Comparison of ENCODE assay signal across 8 cellular contexts in the genomic region with DNA sequence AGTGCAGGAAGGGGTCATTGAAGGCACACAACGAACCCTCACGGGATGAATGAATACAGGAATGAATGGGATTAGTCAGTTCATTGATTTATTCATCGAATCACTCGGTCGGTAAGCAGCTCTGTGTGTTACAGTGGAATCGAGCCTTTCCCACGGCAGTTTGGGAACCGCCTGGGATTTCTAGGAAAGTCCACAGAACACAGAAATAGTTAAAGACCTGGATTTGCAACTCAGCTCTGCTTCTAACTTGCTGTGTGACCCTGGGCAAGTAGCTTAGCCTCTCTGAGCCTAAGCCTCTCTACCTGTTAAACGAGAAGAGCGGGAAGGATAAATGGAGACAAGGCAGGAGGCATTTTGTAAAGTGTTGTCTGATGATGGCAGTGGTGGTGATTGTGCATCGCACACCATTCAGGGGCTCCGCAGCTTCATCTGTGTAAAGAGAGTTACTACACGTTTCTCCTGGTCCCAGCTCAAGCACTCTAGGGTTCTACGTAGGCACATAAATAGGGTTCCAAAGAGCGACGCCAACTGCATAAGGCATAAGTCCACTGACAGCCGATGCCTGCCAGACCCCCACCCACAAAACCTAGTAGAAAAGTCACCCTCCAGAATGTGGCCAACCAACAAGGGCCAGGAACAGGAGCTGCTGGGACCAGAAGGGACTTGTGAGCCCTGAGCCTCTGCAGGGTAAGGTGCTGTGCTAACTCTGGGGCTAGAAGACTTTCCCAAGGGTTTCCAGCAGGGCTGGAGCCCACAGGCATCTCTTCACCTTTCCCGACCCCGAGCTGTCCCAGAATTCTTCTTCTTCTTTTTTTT. TPM values are rescaled to one million over a fixed set of nuclear protein-coding genes. Genes with fewer than 3 reads are reported as not detected.
DNase-seq lines count a peak whose midpoint lies in the region; ATAC-seq, FAIRE-seq and TF ChIP-seq lines count a peak whose summit lies in the region.
"Not testable (repeated sequence)": the region's sequence is repeated elsewhere in the genome, so short reads cannot be mapped to it uniquely, and the experiment has no call there.

No MANE protein-coding gene starts in this region.

- not testable (repeated sequence) for H3K4ac ChIP-seq in H9 (ENCODE audit: low read depth, low read length); H1 (replicated peaks; ENCODE audit: insufficient read length, low read depth, low read length)

- DNase-seq in H9 = peak; percentile 27
- not testable (repeated sequence) for DNase-seq in T-helper 17 cell; H1 (ENCODE audit: low read depth in 1 of 2, low spot score in 2 of 2)
- peak; percentile 35 for DNase-seq in astrocyte of the hippocampus (ENCODE audit: low read depth, low spot score)
- peak; percentile 58 for DNase-seq in kidney tubule cell (ENCODE audit: low spot score)
- DNase-seq in mesenteric fat pad (ENCODE audit: low spot score) = peak; percentile 81
- DNase-seq in sigmoid colon = peak; percentile 60

- not testable (repeated sequence) for H2AK5ac ChIP-seq in H9 (ENCODE audit: insufficient read length, low read length); H1 (ENCODE audit: low read depth, low read length)

- POLR2A ChIA-PET in H1 (lab: Charles Lee; ENCODE audit: partially characterized antibody) = interaction anchor here (1.2 kb wide), 1 partner anchor 27 kb away, joined by 3 read pairs; no protein-coding TSS in a partner anchor

- not testable (repeated sequence) for H2BK20ac ChIP-seq in H9 (ENCODE audit: low read depth, low read length, poor library complexity, severe bottlenecking); H1 (ENCODE audit: low read length)

- not testable (repeated sequence) for TF ChIP-seq CTCF in H9 (conservative IDR thresholded peaks at IDR 0.05); H1 (IDR thresholded peaks at IDR 0.05; ENCODE audit: control extremely low read depth in 1 of 3, insufficient read depth in 1 of 3, low read depth in 1 of 3, low read length in 3 of 3); sigmoid colon (IDR thresholded peaks at IDR 0.05)

- not testable (repeated sequence) for H3K9me3 ChIP-seq in BLaER1; H9 (ENCODE audit: control insufficient read depth, low read depth, low read length); T-helper 17 cell (ENCODE audit: control insufficient read depth, low read length, poor library complexity, severe bottlenecking); H1 (ENCODE audit: insufficient read depth in 2 of 2, low read depth in 1 of 2, low read length in 1 of 2); sigmoid colon

- H4K5ac ChIP-seq in H9 (ENCODE audit: insufficient read length, low read depth, low read length); H1 (ENCODE audit: insufficient read length, low read depth, low read length): not testable (repeated sequence)

- CTCF ChIA-PET in H1 (lab: Charles Lee; ENCODE audit: partially characterized antibody) = interaction anchor here (0.7 to 3.1 kb wide), 4 partner anchors 28 to 154 kb away, joined by 3 to 12 read pairs (median 4); no protein-coding TSS in a partner anchor

- not testable (repeated sequence) for H4K20me1 ChIP-seq in BLaER1; H9 (ENCODE audit: control insufficient read depth, insufficient read depth, insufficient read length); H1 (replicated peaks in 1 of 2; ENCODE audit: control insufficient read depth in 1 of 2, insufficient read depth in 2 of 2, low read length in 2 of 2)

- not testable (repeated sequence) for TF ChIP-seq RAD21 in H1 (IDR thresholded peaks at IDR 0.05 in 1 of 2, conservative IDR thresholded peaks at IDR 0.05 in 1 of 2; ENCODE audit: low read depth in 2 of 2, low read length in 2 of 2)

- H3K27ac Mint-ChIP-seq in H9 = not testable (repeated sequence)
- H3K27ac Mint-ChIP-seq in T-helper 17 cell = peak overlapping the region; percentile 78

- H3K36me3 Mint-ChIP-seq in H9 (ENCODE audit: insufficient read depth in 1 of 3, low read depth in 3 of 3); T-helper 17 cell (ENCODE audit: low read depth): not testable (repeated sequence)

- peaks cover 12 to 16% of the 10 kb centered on the region in 2 experiments for H3K4me1 Mint-ChIP-seq in H9
- not testable (repeated sequence) for H3K4me1 Mint-ChIP-seq in T-helper 17 cell

- not testable (repeated sequence) for TF ChIP-seq EP300 in H1 (IDR thresholded peaks at IDR 0.05; ENCODE audit: borderline replicate concordance in 1 of 2, low read depth in 2 of 2, low read length in 2 of 2); sigmoid colon (IDR thresholded peaks at IDR 0.05)

- H2BK15ac ChIP-seq in H9 (ENCODE audit: low read depth, low read length) = not testable (repeated sequence)
- H2BK15ac ChIP-seq in H1 (ENCODE audit: low read length) = peak overlapping the region; percentile 67; the same call in 1 of the 2 replicates

- TF ChIP-seq POLR2A in H1 (IDR thresholded peaks at IDR 0.05; ENCODE audit: control extremely low read depth in 1 of 2, low read depth in 2 of 2, low read length in 2 of 2); sigmoid colon (IDR thresholded peaks at IDR 0.05): not testable (repeated sequence)

- not testable (repeated sequence) for H4K8ac ChIP-seq in H9 (replicated peaks; ENCODE audit: insufficient read length, low read depth, low read length); H1 (ENCODE audit: extremely low read depth, insufficient read depth, low read length)

- H3K14ac ChIP-seq in H9 (ENCODE audit: insufficient read depth, low read length); H1 (ENCODE audit: insufficient read length): not testable (repeated sequence)

- H3T11ph ChIP-seq in H9 (ENCODE audit: low read length) = not testable (repeated sequence)

- not testable (repeated sequence) for H2BK5ac ChIP-seq in H9 (ENCODE audit: insufficient read length, low read length); H1 (ENCODE audit: low read depth, low read length)

- H3K36me3 ChIP-seq in BLaER1; H1 (ENCODE audit: control insufficient read depth in 2 of 4, insufficient read depth in 4 of 4, low read length in 3 of 4); sigmoid colon: not testable (repeated sequence)

- intact Hi-C loops in sigmoid colon (cut with DNase I) = loop anchor here (10.0 kb wide), 2 partner anchors 249 to 399 kb away; partner anchors contain the start of genes DNAH3 and LDAF1

- H3K4me1 ChIP-seq in BLaER1 = peaks cover 37% of the 10 kb centered on the region
- H3K4me1 ChIP-seq in H9 (ENCODE audit: insufficient read depth, low read length); H1 (replicated peaks in 1 of 4; ENCODE audit: control insufficient read depth in 3 of 4, insufficient read depth in 4 of 4, low read length in 3 of 4): not testable (repeated sequence)
- peaks cover 0 to 12% (median 10%) of the 10 kb centered on the region in 4 donors for H3K4me1 ChIP-seq in sigmoid colon

- H3K56ac ChIP-seq in H9 (ENCODE audit: insufficient read length, low read depth, low read length); H1 (replicated peaks; ENCODE audit: insufficient read length, low read depth, low read length): not testable (repeated sequence)

- WGBS in H9 (ENCODE audit: extremely low coverage, insufficient read length, low lambda C conversion rate) = no CpG with 5 or more reads among the region's 19 CpGs
- 94% methylated on average over 17 of the region's 19 CpGs; no CpG with 5 or more reads in 1 of the 2 experiments for WGBS in H1 (ENCODE audit: extremely low coverage in 1 of 2, insufficient coverage in 1 of 2, insufficient read length in 1 of 2, insufficient replicate concordance in 2 of 2, low coverage in 1 of 2, low lambda C conversion rate in 2 of 2, missing lambda C conversion rate in 1 of 2), 2 experiments
- 88 to 90% methylated on average over 19 of the region's 19 CpGs for WGBS in sigmoid colon, 2 donors

- H3K23ac ChIP-seq in H9 (ENCODE audit: insufficient read length, low read depth, low read length); H1 (ENCODE audit: insufficient read length): not testable (repeated sequence)

- H3K4me2 ChIP-seq in BLaER1 = peak overlapping the region; percentile 87
- not testable (repeated sequence) for H3K4me2 ChIP-seq in H9 (ENCODE audit: insufficient read depth, insufficient read length, low read length); H1 (ENCODE audit: insufficient read depth in 1 of 2, low read depth in 2 of 2, low read length in 2 of 2)

- not testable (repeated sequence) for H3K27me3 ChIP-seq in BLaER1; H9 (ENCODE audit: insufficient read depth, low read length); H1 (replicated peaks in 1 of 4; ENCODE audit: control insufficient read depth in 3 of 4, extremely low read depth in 1 of 4, insufficient read depth in 3 of 4, low read length in 3 of 4); sigmoid colon

- not testable (repeated sequence) for H3K23me2 ChIP-seq in H9 (ENCODE audit: insufficient read length, low read depth, low read length, poor library complexity, severe bottlenecking); H1 (ENCODE audit: low read depth, low read length)

- not testable (repeated sequence) for H3K79me2 ChIP-seq in H9 (ENCODE audit: insufficient read depth, low read length); H1 (ENCODE audit: control insufficient read depth in 1 of 2, insufficient read depth in 2 of 2, low read length in 2 of 2)

- H3K4me3 ChIP-seq in BLaER1; H1 (ENCODE audit: extremely low read depth in 1 of 4, insufficient read depth in 2 of 4, low read depth in 3 of 4, low read length in 4 of 4); sigmoid colon: not testable (repeated sequence)

- peaks cover 27% of the 10 kb centered on the region for H3K27me3 Mint-ChIP-seq in H9 (ENCODE audit: low read depth)
- peaks cover 24% of the 10 kb centered on the region for H3K27me3 Mint-ChIP-seq in T-helper 17 cell

- H3K9me3 Mint-ChIP-seq in H9 = not testable (repeated sequence)

- H2BK12ac ChIP-seq in H9 (ENCODE audit: insufficient read length, low read depth, low read length); H1 (ENCODE audit: low read depth, low read length): not testable (repeated sequence)

- not testable (repeated sequence) for H2BK120ac ChIP-seq in H9 (ENCODE audit: low read depth, low read length, poor library complexity, severe bottlenecking); H1 (replicated peaks; ENCODE audit: low read depth, low read length)

- not testable (repeated sequence) for H3K9ac ChIP-seq in BLaER1; H9 (ENCODE audit: extremely low read depth, insufficient read length, low read length); H1 (replicated peaks in 1 of 4; ENCODE audit: extremely low read depth in 1 of 4, low read depth in 3 of 4, low read length in 3 of 4)

- 0 out of 2 replicates have a peak overlapping the region, but pooled peaks have one; percentile 37 for H3K27ac ChIP-seq in BLaER1
- not testable (repeated sequence) for H3K27ac ChIP-seq in H9 (ENCODE audit: insufficient read length, low read depth, low read length); H1 (ENCODE audit: low read depth, low read length); sigmoid colon

- FAIRE-seq in H1 (lab: Jason Lieb, UNC) = not testable (repeated sequence)

- ATAC-seq in T-helper 17 cell = not testable (repeated sequence)

- not testable (repeated sequence) for H3K4me3 Mint-ChIP-seq in H9
- H3K4me3 Mint-ChIP-seq in T-helper 17 cell = peak overlapping the region; percentile 9

- not testable (repeated sequence) for H3K79me1 ChIP-seq in H9 (ENCODE audit: insufficient read depth, low read depth, low read length, poor library complexity, severe bottlenecking); H1 (ENCODE audit: low read depth, low read length)

- not testable (repeated sequence) for H4K91ac ChIP-seq in H9 (ENCODE audit: insufficient read length, low read depth, low read length); H1 (replicated peaks; ENCODE audit: insufficient read length, low read length)

- not testable (repeated sequence) for H2AFZ ChIP-seq in H9 (ENCODE audit: low read length); H1 (ENCODE audit: low read length)

- H3K18ac ChIP-seq in H9 (ENCODE audit: insufficient read length, low read depth, low read length); H1 (ENCODE audit: extremely low read depth, low read length): not testable (repeated sequence)

RNA-seq across cellular contexts. Expression of gene METTL9, which starts 45.7 kb away (rescaled TPM):
- total RNA-seq in H9 (2021) = 108 TPM in 2 replicates
- total RNA-seq in T-helper 17 cell = 10 to 100 TPM; 79.0 to 80.3 TPM
- total RNA-seq in H1 (2021; fragmentation: NEBNext Ultra II Directional; extraction: Animal tissue kit (Norgen Biotek cat#: 25700)) = 112 and 117 TPM in 2 replicates
- 34.5 and 45.4 TPM in 2 replicates for polyA plus RNA-seq in H1 (2011; rRNA removed)
- polyA plus RNA-seq in H1 (2011; cell fraction: cytosol; rRNA removed) = 56.7 TPM
- 29.1 TPM for polyA plus RNA-seq in H1 (2011; cell fraction: nucleus; rRNA removed)
- polyA plus RNA-seq in H1 (2012, experiment 1 of 2) = 64.0 to 93.3 TPM (median 70.0 TPM) in 4 replicates
- 37.2 TPM for polyA plus RNA-seq in H1 (2012, experiment 2 of 2)
- 88.0 TPM for polyA plus RNA-seq in H1 (2013, experiment 1 of 2)
- 96.1 TPM for polyA plus RNA-seq in H1 (2013, experiment 2 of 2)
- 29.4 and 60.6 TPM in 2 replicates for polyA minus RNA-seq in H1 (2011; rRNA and poly(A)+ RNA removed)
- polyA minus RNA-seq in H1 (2011; cell fraction: cytosol; rRNA and poly(A)+ RNA removed) = 23.3 TPM
- polyA minus RNA-seq in H1 (2011; cell fraction: nucleus; rRNA and poly(A)+ RNA removed) = 52.8 TPM
- 89.3 TPM for total RNA-seq in mesenteric fat pad
- 100 to 1,000 TPM; 108 to 155 (median 122) TPM for total RNA-seq in sigmoid colon
- polyA plus RNA-seq in sigmoid colon = 10 to 100 TPM; 56.0 to 84.7 (median 82.8) TPM
